Comparison of ENCODE assay signal across 35 cellular contexts in the genomic region with DNA sequence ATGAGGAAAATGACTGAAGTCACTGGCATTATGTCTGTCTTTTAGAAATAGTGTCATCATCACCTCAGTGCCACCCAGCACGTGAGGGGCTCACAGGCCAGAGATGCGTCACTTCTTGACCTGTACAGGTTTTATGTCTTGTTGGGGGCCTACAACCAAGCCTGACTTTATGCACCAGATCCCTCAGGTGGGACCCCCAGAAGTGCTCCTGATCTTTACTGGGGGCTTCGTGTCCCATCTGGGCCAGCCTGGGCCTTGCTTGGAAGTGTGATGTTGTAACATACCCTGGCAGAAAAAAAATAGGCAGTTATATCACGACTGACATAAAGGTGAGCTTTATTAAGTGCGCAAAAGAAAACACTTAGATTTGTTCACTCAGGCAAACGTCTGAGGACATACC. TPM values are rescaled to one million over a fixed set of nuclear protein-coding genes. Genes with fewer than 3 reads are reported as not detected.
"Had no signal": no experiment of that assay in that cellular context is flagged by ENCODE, and none has a peak within 500 bp of the region (broad histone marks: within the 10 kb centered on the region; RNA-seq: fewer than 3 reads in every experiment).

No MANE protein-coding gene starts in this region.

- H3K27me3 Mint-ChIP-seq: activated CD4-positive, alpha-beta T cell treated with anti-CD3 and anti-CD28 coated beads, Interleukin-2, amount 10 ng/mL, durations not matched to agents 24 days and 14 days; activated CD8-positive, alpha-beta T cell treated with anti-CD3 and anti-CD28 coated beads for 36 hours had no signal

- H3K27ac Mint-ChIP-seq: activated CD4-positive, alpha-beta T cell treated with anti-CD3 and anti-CD28 coated beads, Interleukin-2, amount 10 ng/mL, durations not matched to agents 24 days and 14 days; activated CD8-positive, alpha-beta T cell treated with anti-CD3 and anti-CD28 coated beads for 36 hours; activated naive CD4-positive, alpha-beta T cell treated with anti-CD3 and anti-CD28 coated beads for 36 hours; activated naive CD4-positive, alpha-beta T cell treated with anti-CD3 and anti-CD28 coated beads, Interleukin-2, amount 50 U/mL, for 72 hours; activated T-helper 1 cell treated with anti-CD3 and anti-CD28 coated beads, Interleukin-12 subunit alpha, Interleukin-12 subunit beta, Interleukin-2, Interleukin-4 antibody, amounts not matched to agents 30 ng/mL and 10 ng/mL and 1 ng/mL, durations not matched to agents 14 hours and 24 hours and 36 hours; IgD-negative memory B cell; T-helper 1 cell treated with Interleukin-12 subunit alpha and Interleukin-12 subunit beta and Interleukin-4 antibody, amounts not matched to agents 30 μg/mL and 1 μg/mL, for 36 hours; T-helper 2 cell treated with Interferon-gamma antibody and Interleukin-4, amounts not matched to agents 5 μg/mL and 100 μg/mL, for 36 hours had no signal

- ATAC-seq: activated CD8-positive, alpha-beta T cell treated with anti-CD3 and anti-CD28 coated beads for 36 hours; activated naive CD4-positive, alpha-beta T cell treated with anti-CD3 and anti-CD28 coated beads, Interleukin-2, amount 50 U/mL, for 72 hours; activated T-cell treated with anti-CD3 and anti-CD28 coated beads, Interleukin-2, amount 50 U/mL, for 4 hours; body of pancreas; Panc1 had no signal

- H3K9me3 Mint-ChIP-seq: activated CD4-positive, alpha-beta T cell treated with anti-CD3 and anti-CD28 coated beads, Interleukin-2, amount 10 ng/mL, durations not matched to agents 24 days and 14 days; activated CD8-positive, alpha-beta T cell treated with anti-CD3 and anti-CD28 coated beads for 36 hours; activated naive CD4-positive, alpha-beta T cell treated with anti-CD3 and anti-CD28 coated beads for 36 hours; activated naive CD4-positive, alpha-beta T cell treated with anti-CD3 and anti-CD28 coated beads, Interleukin-2, amount 50 U/mL, for 72 hours; activated T-cell treated with anti-CD3 and anti-CD28 coated beads, Interleukin-2, amount 50 U/mL, for 4 hours; activated T-helper 1 cell treated with anti-CD3 and anti-CD28 coated beads, Interleukin-12 subunit alpha, Interleukin-12 subunit beta, Interleukin-2, Interleukin-4 antibody, amounts not matched to agents 30 ng/mL and 10 ng/mL and 1 ng/mL, durations not matched to agents 14 hours and 24 hours and 36 hours; IgD-negative memory B cell; T-helper 1 cell treated with Interleukin-12 subunit alpha and Interleukin-12 subunit beta and Interleukin-4 antibody, amounts not matched to agents 30 μg/mL and 1 μg/mL, for 36 hours; T-helper 2 cell treated with Interferon-gamma antibody and Interleukin-4, amounts not matched to agents 5 μg/mL and 100 μg/mL, for 36 hours had no signal

- H3K4me1 Mint-ChIP-seq: activated CD4-positive, alpha-beta T cell treated with anti-CD3 and anti-CD28 coated beads, Interleukin-2, amount 10 ng/mL, durations not matched to agents 24 days and 14 days; IgD-negative memory B cell had no signal

- H3K36me3 Mint-ChIP-seq: activated naive CD4-positive, alpha-beta T cell treated with anti-CD3 and anti-CD28 coated beads, Interleukin-2, amount 50 U/mL, for 72 hours; IgD-negative memory B cell had no signal

- H3K4me3 Mint-ChIP-seq: activated CD4-positive, alpha-beta T cell treated with anti-CD3 and anti-CD28 coated beads, Interleukin-2, amount 10 ng/mL, durations not matched to agents 24 days and 14 days; activated CD8-positive, alpha-beta T cell treated with anti-CD3 and anti-CD28 coated beads for 36 hours; activated naive CD4-positive, alpha-beta T cell treated with anti-CD3 and anti-CD28 coated beads for 36 hours; activated T-cell treated with anti-CD3 and anti-CD28 coated beads, Interleukin-2, amount 50 U/mL, for 4 hours; activated T-helper 1 cell treated with anti-CD3 and anti-CD28 coated beads, Interleukin-12 subunit alpha, Interleukin-12 subunit beta, Interleukin-2, Interleukin-4 antibody, amounts not matched to agents 30 ng/mL and 10 ng/mL and 1 ng/mL, durations not matched to agents 14 hours and 24 hours and 36 hours; IgD-negative memory B cell; T-helper 1 cell treated with Interleukin-12 subunit alpha and Interleukin-12 subunit beta and Interleukin-4 antibody, amounts not matched to agents 30 μg/mL and 1 μg/mL, for 36 hours; T-helper 2 cell treated with Interferon-gamma antibody and Interleukin-4, amounts not matched to agents 5 μg/mL and 100 μg/mL, for 36 hours had no signal

- FAIRE-seq: astrocyte, TTC549 had no signal

- DNase-seq: activated CD4-positive, alpha-beta T cell treated with anti-CD3 and anti-CD28 coated beads, Interleukin-2, amount 10 ng/mL, durations not matched to agents 24 days and 14 days; activated CD4-positive, alpha-beta T cell treated with anti-CD3 and anti-CD28 coated beads, Interleukin-2, amount 50 U/mL, for 4 hours; activated CD8-positive, alpha-beta T cell treated with anti-CD3 and anti-CD28 coated beads for 36 hours; activated gamma-delta T cell treated with Interleukin-2 at 50 U/mL for 16 hours; activated naive CD4-positive, alpha-beta T cell treated with anti-CD3 and anti-CD28 coated beads for 36 hours; activated T-cell treated with anti-CD3 and anti-CD28 coated beads for 4 hours; activated T-cell treated with anti-CD3 and anti-CD28 coated beads, Interleukin-2, amount 50 U/mL, for 4 hours; body of pancreas; caudate nucleus; Karpas-422; KBM-7; NCI-H1105; NCI-H1436; NCI-H187; NCI-H2029 treated with DMSO at 0.1 percent for 48 hours; NCI-H2107; NCI-H2171; NCI-H2227 treated with DMSO at 0.1 percent for 48 hours; NCI-H446 treated with DMSO at 0.1 percent for 48 hours; NCI-H524; SK-N-SH had no signal

RNA-seq across cellular contexts. Expression of gene GNAL, which starts 21.5 kb away (rescaled TPM):
- total RNA-seq: RPMI7951 had no signal

RNA-seq across cellular contexts. Expression of gene SLC35G4, which starts 58.2 kb away (rescaled TPM):
- total RNA-seq: activated CD4-positive, alpha-beta T cell treated with anti-CD3 and anti-CD28 coated beads, Interleukin-2, amount 10 ng/mL, durations not matched to agents 24 days and 14 days; activated CD8-positive, alpha-beta memory T cell treated with anti-CD3 and anti-CD28 coated beads for 36 hours; activated CD8-positive, alpha-beta T cell treated with anti-CD3 and anti-CD28 coated beads for 36 hours; activated naive CD4-positive, alpha-beta T cell treated with anti-CD3 and anti-CD28 coated beads for 36 hours; activated naive CD4-positive, alpha-beta T cell treated with anti-CD3 and anti-CD28 coated beads, Interleukin-2, amount 50 U/mL, for 72 hours; activated T-cell treated with anti-CD3 and anti-CD28 coated beads, Interleukin-2, amount 50 U/mL, for 4 hours; activated T-helper 1 cell treated with anti-CD3 and anti-CD28 coated beads, Interleukin-12 subunit alpha, Interleukin-12 subunit beta, Interleukin-2, Interleukin-4 antibody, amounts not matched to agents 30 ng/mL and 10 ng/mL and 1 ng/mL, durations not matched to agents 14 hours and 24 hours and 36 hours; adrenal gland; astrocyte; body of pancreas; breast epithelium; MCF 10A; RPMI7951; SJSA1 had no signal
- polyA plus RNA-seq: adrenal gland, IgD-negative memory B cell, SK-N-SH had no signal
